ENCODE assay signal across 6 cellular contexts in the genomic region with DNA sequence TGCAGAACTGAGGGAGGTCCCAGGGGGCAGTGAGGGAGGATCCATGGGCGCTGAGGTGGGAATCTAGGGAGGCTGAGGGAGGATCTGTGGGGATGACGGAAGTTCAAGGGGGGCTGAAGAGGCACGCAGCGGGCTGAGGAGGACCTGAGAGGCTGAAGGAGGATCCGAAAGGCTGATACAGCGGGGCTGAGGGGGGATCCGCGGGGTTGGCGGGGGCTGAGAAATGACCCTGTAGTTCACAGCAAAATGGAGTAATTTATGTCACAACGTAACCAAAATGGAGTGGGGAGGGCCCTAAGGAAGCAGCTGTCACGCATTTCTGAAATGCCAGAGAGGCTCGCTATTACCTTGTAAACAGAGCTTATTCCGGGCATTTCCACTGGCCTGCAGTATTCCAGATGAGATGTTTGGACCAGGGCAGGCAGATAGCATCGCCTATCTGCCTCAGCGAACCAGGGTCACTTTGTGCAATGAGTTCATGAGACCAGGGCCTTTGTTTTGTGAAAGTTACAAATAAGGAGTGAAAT. TPM values are rescaled to one million over a fixed set of nuclear protein-coding genes. Genes with fewer than 3 reads are reported as not detected.
A peak's percentile ranks its signal among the peaks of the same experiment; 100 is the strongest.
DNase-seq lines count a peak whose midpoint lies in the region; ATAC-seq lines count a peak whose summit lies in the region.

No MANE protein-coding gene starts in this region.

- no peak for ATAC-seq in activated CD8-positive, alpha-beta memory T cell treated with anti-CD3 and anti-CD28 coated beads, Interleukin-2, amount 10 ng/mL, durations not matched to agents 7 days and 5 days

- H3K23ac ChIP-seq in neuronal stem cell (ENCODE audit: low read depth, low read length, poor library complexity) = peak overlapping the region; percentile 92

- H3K79me1 ChIP-seq in neuronal stem cell (ENCODE audit: low read depth, low read length) = peaks cover 16% of the 10 kb centered on the region

- no peak overlapping the region for H3K14ac ChIP-seq in neuronal stem cell (ENCODE audit: low read length)

- H3K18ac ChIP-seq in neuronal stem cell (ENCODE audit: low read length) = peak overlapping the region; percentile 97

- H2BK5ac ChIP-seq in neuronal stem cell (ENCODE audit: low read length) = no peak overlapping the region

- no peak overlapping the region for H2BK120ac ChIP-seq in neuronal stem cell (ENCODE audit: low read depth, low read length)

- H3K36me3 ChIP-seq in neuronal stem cell (replicated peaks in 1 of 2; ENCODE audit: control insufficient read depth in 2 of 2, insufficient read depth in 2 of 2, low read length in 2 of 2) = peaks cover 17 to 30% of the 10 kb centered on the region in 2 donors

- H3K27me3 Mint-ChIP-seq in activated CD8-positive, alpha-beta memory T cell treated with anti-CD3 and anti-CD28 coated beads, Interleukin-2, amount 10 ng/mL, durations not matched to agents 7 days and 5 days = no peaks in the 10 kb centered on the region

- DNase-seq in activated CD8-positive, alpha-beta memory T cell treated with anti-CD3 and anti-CD28 coated beads, Interleukin-2, amount 10 ng/mL, durations not matched to agents 7 days and 5 days = no peak
- no peak for DNase-seq in activated CD8-positive, alpha-beta memory T cell treated with anti-CD3 and anti-CD28 coated beads, Interleukin-2, amount 50 U/mL, for 4 hours
- DNase-seq in caudate nucleus (lab: John Stamatoyannopoulos, UW) (peak in 4 of 61 donors; percentile 29 to 67 (median 63)), neuronal stem cell (ENCODE audit: low spot score) (no peak), epidermal melanocyte (ENCODE audit: insufficient read length, low spot score) (no peak), SKM-1 (lab: John Stamatoyannopoulos, UW; ENCODE audit: unreplicated experiment) (no peak)

- CTCF ChIA-PET in activated CD8-positive, alpha-beta memory T cell treated with anti-CD3 and anti-CD28 coated beads, Interleukin-2, amount 10 ng/mL, durations not matched to agents 7 days and 5 days (lab: Charles Lee) = interaction anchor here (1.5 to 2.7 kb wide), 4 partner anchors 9 to 48 kb away, joined by 3 to 14 read pairs (median 6); a partner anchor contains a TSS

- H2BK15ac ChIP-seq in neuronal stem cell (ENCODE audit: low read length) = no peak overlapping the region

- no peak overlapping the region for H4K8ac ChIP-seq in neuronal stem cell (ENCODE audit: low read depth, low read length)

- H3K9ac ChIP-seq in neuronal stem cell (ENCODE audit: low read depth, low read length, poor library complexity) = peak overlapping the region; percentile 86

- no CpG with 5 or more reads among the region's 15 CpGs for WGBS in neuronal stem cell (ENCODE audit: extremely low coverage in 2 of 2, insufficient read length in 2 of 2, insufficient replicate concordance in 1 of 2), 2 donors

- H3K4ac ChIP-seq in neuronal stem cell (ENCODE audit: low read length) = peak overlapping the region; percentile 76

- peak overlapping the region; percentile 100 for H2AFZ ChIP-seq in neuronal stem cell (ENCODE audit: low read length)

- peak overlapping the region; percentile 97 for H3K27ac ChIP-seq in caudate nucleus (ENCODE audit: low read depth, low read length)
- H3K27ac ChIP-seq in neuronal stem cell (replicated peaks; ENCODE audit: low read length) = no peak overlapping the region

- H3K4me3 Mint-ChIP-seq in activated CD8-positive, alpha-beta memory T cell treated with anti-CD3 and anti-CD28 coated beads, Interleukin-2, amount 10 ng/mL, durations not matched to agents 7 days and 5 days = peak overlapping the region; percentile 85

- no peak overlapping the region for H2BK12ac ChIP-seq in neuronal stem cell (ENCODE audit: low read length)

- H3K4me3 ChIP-seq in neuronal stem cell (ENCODE audit: low read length in 2 of 2) = peak overlapping the region; percentile 86 to 92

- peaks cover 24% of the 10 kb centered on the region for H3K4me1 Mint-ChIP-seq in activated CD8-positive, alpha-beta memory T cell treated with anti-CD3 and anti-CD28 coated beads, Interleukin-2, amount 10 ng/mL, durations not matched to agents 7 days and 5 days

- H3K27ac Mint-ChIP-seq in activated CD8-positive, alpha-beta memory T cell treated with anti-CD3 and anti-CD28 coated beads, Interleukin-2, amount 10 ng/mL, durations not matched to agents 7 days and 5 days = peak overlapping the region; percentile 88

- H3K27me3 ChIP-seq in neuronal stem cell (ENCODE audit: control insufficient read depth in 3 of 3, insufficient read depth in 3 of 3, low read depth in 1 of 3, low read length in 3 of 3) = peaks cover 0 to 2% (median 0%) of the 10 kb centered on the region in 3 experiments

- H2AK5ac ChIP-seq in neuronal stem cell (ENCODE audit: low read depth, low read length) = peak overlapping the region; percentile 88

- peaks cover 8% of the 10 kb centered on the region in 2 donors for H3K4me1 ChIP-seq in neuronal stem cell (ENCODE audit: control insufficient read depth in 2 of 2, insufficient read depth in 1 of 2, low read depth in 1 of 2, low read length in 2 of 2)

- peak overlapping the region; percentile 91 for H3K4me2 ChIP-seq in neuronal stem cell (ENCODE audit: insufficient read depth, low read length, poor library complexity, severe bottlenecking)

- H3K36me3 Mint-ChIP-seq in activated CD8-positive, alpha-beta memory T cell treated with anti-CD3 and anti-CD28 coated beads, Interleukin-2, amount 10 ng/mL, durations not matched to agents 7 days and 5 days = peaks cover 4% of the 10 kb centered on the region

- no peak overlapping the region for H4K91ac ChIP-seq in neuronal stem cell (ENCODE audit: low read depth, low read length, poor library complexity)

- no peaks in the 10 kb centered on the region for H3K9me3 ChIP-seq in neuronal stem cell (replicated peaks in 1 of 2; ENCODE audit: control insufficient read depth in 2 of 2, insufficient read depth in 1 of 2, low read depth in 1 of 2, low read length in 2 of 2)

- no peaks in the 10 kb centered on the region for H3K9me3 Mint-ChIP-seq in activated CD8-positive, alpha-beta memory T cell treated with anti-CD3 and anti-CD28 coated beads, Interleukin-2, amount 10 ng/mL, durations not matched to agents 7 days and 5 days (ENCODE audit: low read depth)

RNA-seq across cellular contexts. Expression of a gene that starts 0.9 kb away (rescaled TPM):
- total RNA-seq in activated CD8-positive, alpha-beta memory T cell treated with anti-CD3 and anti-CD28 coated beads, Interleukin-2, amount 10 ng/mL, durations not matched to agents 7 days and 5 days = 10 to 100 TPM; 51.9 to 56.4 TPM
- 69.3 TPM for polyA plus RNA-seq in neuronal stem cell (2013, experiment 1 of 2)
- 63.2 TPM for polyA plus RNA-seq in neuronal stem cell (2013, experiment 2 of 2)

RNA-seq across cellular contexts. Expression of a gene that starts 6.9 kb away (rescaled TPM):
- total RNA-seq in activated CD8-positive, alpha-beta memory T cell treated with anti-CD3 and anti-CD28 coated beads, Interleukin-2, amount 10 ng/mL, durations not matched to agents 7 days and 5 days = 10 to 100 TPM; 24.1 to 27.0 TPM
- 28.9 TPM for polyA plus RNA-seq in neuronal stem cell (2013, experiment 1 of 2)
- 28.4 TPM for polyA plus RNA-seq in neuronal stem cell (2013, experiment 2 of 2)

RNA-seq across cellular contexts. Expression of a gene that starts 27.5 kb away (rescaled TPM):
- 100 to 1,000 TPM; 313 to 344 TPM for total RNA-seq in activated CD8-positive, alpha-beta memory T cell treated with anti-CD3 and anti-CD28 coated beads, Interleukin-2, amount 10 ng/mL, durations not matched to agents 7 days and 5 days
- polyA plus RNA-seq in neuronal stem cell (2013, experiment 1 of 2) = 267 TPM
- 266 TPM for polyA plus RNA-seq in neuronal stem cell (2013, experiment 2 of 2)

RNA-seq across cellular contexts. Expression of a gene that starts 30.1 kb away (rescaled TPM):
- 100 to 1,000 TPM; 262 to 325 TPM for total RNA-seq in activated CD8-positive, alpha-beta memory T cell treated with anti-CD3 and anti-CD28 coated beads, Interleukin-2, amount 10 ng/mL, durations not matched to agents 7 days and 5 days
- polyA plus RNA-seq in neuronal stem cell (2013, experiment 1 of 2) = 106 TPM
- 98.6 TPM for polyA plus RNA-seq in neuronal stem cell (2013, experiment 2 of 2)

RNA-seq across cellular contexts. Expression of a gene that starts 39.7 kb away (rescaled TPM):
- total RNA-seq in activated CD8-positive, alpha-beta memory T cell treated with anti-CD3 and anti-CD28 coated beads, Interleukin-2, amount 10 ng/mL, durations not matched to agents 7 days and 5 days = 1 to 10 TPM; 1.1 to 1.8 TPM
- polyA plus RNA-seq in neuronal stem cell (2013, experiment 1 of 2) = 0.24 TPM
- 0.17 TPM for polyA plus RNA-seq in neuronal stem cell (2013, experiment 2 of 2)
